ENCODE assay signal across 22 cellular contexts in the genomic region with DNA sequence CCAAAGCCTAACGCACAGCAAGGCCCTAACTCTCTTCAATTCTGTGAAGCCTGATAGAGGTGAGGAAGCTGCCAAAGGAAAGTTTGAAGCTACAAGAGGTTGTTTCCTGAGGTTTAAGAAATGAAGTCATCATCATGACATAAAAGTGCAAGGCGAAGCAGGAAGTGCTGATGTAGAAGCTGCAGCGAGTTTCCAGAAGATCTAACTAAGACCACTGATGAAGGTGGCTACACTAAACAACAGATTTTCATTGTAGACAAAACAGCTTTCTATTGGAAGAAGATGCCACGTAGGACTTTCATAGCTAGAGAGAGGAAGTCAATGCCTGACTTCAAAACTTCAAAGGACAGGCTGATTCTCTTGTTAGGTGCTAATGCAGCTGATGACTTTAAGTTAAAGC.
"Had no signal": no experiment of that assay in that cellular context is flagged by ENCODE, and none has a peak within 500 bp of the region (broad histone marks: within the 10 kb centered on the region; RNA-seq: fewer than 3 reads in every experiment).

No MANE protein-coding gene starts in this region.

- H3K4me3 Mint-ChIP-seq: activated naive CD8-positive, alpha-beta T cell; activated T-helper 1 cell treated with anti-CD3 and anti-CD28 coated beads, Interleukin-12 subunit alpha, Interleukin-12 subunit beta, Interleukin-2, Interleukin-4 antibody, amounts not matched to agents 30 ng/mL and 10 ng/mL and 1 ng/mL, durations not matched to agents 14 hours and 24 hours and 36 hours; brain had no signal

- H3K27me3 ChIP-seq: cardiac muscle cell, MG63, Peyer's patch had no signal

- H3K4me3 ChIP-seq: cardiac muscle cell, MG63, Peyer's patch, SJCRH30 had no signal

- H3K4me1 ChIP-seq: Peyer's patch, SJCRH30 had no signal

- H3K27me3 Mint-ChIP-seq: activated naive CD8-positive, alpha-beta T cell; brain had no signal

- H3K27ac ChIP-seq: cardiac muscle cell, Peyer's patch, RWPE1, SJCRH30, VCaP had no signal

- H3K9me3 ChIP-seq: MG63, Peyer's patch, SK-N-SH had no signal

- H3K27ac Mint-ChIP-seq: activated T-helper 1 cell treated with anti-CD3 and anti-CD28 coated beads, Interleukin-12 subunit alpha, Interleukin-12 subunit beta, Interleukin-2, Interleukin-4 antibody, amounts not matched to agents 30 ng/mL and 10 ng/mL and 1 ng/mL, durations not matched to agents 14 hours and 24 hours and 36 hours; brain had no signal

- H3K36me3 Mint-ChIP-seq: activated naive CD8-positive, alpha-beta T cell; brain had no signal

- H3K36me3 ChIP-seq: cardiac muscle cell, MG63, Peyer's patch, SJCRH30 had no signal

- DNase-seq: activated CD4-positive, CD25-positive, alpha-beta regulatory T cell; activated effector memory CD4-positive, alpha-beta T cell treated with anti-CD3 and anti-CD28 coated beads, Interleukin-2, amount 50 U/mL, for 16 hours; amygdala; MG63; MV-4-11; NCI-H1092 treated with DMSO at 0.1 percent for 48 hours; NCI-H1417 treated with DMSO at 0.1 percent for 48 hours; NCI-H1694 treated with DMSO at 0.1 percent for 48 hours; NCI-H2081 treated with DMSO at 0.1 percent for 48 hours; NCI-H446; NCI-H524; Peyer's patch; Right ventricle myocardium superior; SJCRH30; SK-N-SH; T-helper 1 cell had no signal

- H3K4me1 Mint-ChIP-seq: brain had no signal
